ENCODE assay signal across 1 cellular context in the genomic region with DNA sequence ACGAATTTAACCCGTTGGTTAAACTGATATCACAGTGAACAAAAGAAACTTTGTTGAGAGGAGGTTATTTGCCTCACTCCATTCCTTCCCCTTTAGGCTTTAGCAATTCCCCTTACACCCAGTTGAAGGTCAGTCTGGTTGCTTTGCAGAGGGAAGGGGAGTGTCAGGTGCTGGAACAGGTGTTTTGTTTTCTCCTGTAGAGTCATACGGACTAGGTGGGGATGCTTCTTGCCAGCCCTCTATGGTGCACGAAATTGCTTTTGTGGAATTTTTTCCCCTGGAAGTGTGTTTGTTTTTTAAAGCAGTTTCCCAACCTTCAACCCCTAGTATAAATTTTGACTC.
TF ChIP-seq lines count a peak whose summit lies in the region.

No MANE protein-coding gene starts in this region.

TF ChIP-seq in K562, 482 proteins besides CTCF, POLR2A, EP300 and RAD21:
- TF ChIP-seq, protein P1, sequence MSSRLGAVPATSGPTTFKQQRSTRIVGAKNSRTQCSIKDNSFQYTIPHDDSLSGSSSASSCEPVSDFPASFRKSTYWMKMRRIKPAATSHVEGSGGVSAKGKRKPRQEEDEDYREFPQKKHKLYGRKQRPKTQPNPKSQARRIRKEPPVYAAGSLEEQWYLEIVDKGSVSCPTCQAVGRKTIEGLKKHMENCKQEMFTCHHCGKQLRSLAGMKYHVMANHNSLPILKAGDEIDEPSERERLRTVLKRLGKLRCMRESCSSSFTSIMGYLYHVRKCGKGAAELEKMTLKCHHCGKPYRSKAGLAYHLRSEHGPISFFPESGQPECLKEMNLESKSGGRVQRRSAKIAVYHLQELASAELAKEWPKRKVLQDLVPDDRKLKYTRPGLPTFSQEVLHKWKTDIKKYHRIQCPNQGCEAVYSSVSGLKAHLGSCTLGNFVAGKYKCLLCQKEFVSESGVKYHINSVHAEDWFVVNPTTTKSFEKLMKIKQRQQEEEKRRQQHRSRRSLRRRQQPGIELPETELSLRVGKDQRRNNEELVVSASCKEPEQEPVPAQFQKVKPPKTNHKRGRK (tag; IDR thresholded peaks at IDR 0.05): no peak
- peak; percentile 6; the same call in 1 of the 2 replicates for TF ChIP-seq FOSL1 (tag; conservative IDR thresholded peaks at IDR 0.05)
